1 cellular context compared by ENCODE assay signal in genomic region chr2:12448846-12449480, GRCh38.
TF ChIP-seq lines count a peak whose summit lies in the region.

No MANE protein-coding gene starts in this region.

TF ChIP-seq in K562, 482 proteins besides CTCF, POLR2A, EP300 and RAD21 (continued from another document and continues in another):
- TF ChIP-seq, protein P1, sequence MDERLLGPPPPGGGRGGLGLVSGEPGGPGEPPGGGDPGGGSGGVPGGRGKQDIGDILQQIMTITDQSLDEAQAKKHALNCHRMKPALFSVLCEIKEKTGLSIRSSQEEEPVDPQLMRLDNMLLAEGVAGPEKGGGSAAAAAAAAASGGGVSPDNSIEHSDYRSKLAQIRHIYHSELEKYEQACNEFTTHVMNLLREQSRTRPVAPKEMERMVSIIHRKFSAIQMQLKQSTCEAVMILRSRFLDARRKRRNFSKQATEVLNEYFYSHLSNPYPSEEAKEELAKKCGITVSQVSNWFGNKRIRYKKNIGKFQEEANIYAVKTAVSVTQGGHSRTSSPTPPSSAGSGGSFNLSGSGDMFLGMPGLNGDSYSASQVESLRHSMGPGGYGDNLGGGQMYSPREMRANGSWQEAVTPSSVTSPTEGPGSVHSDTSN (CRISPR knock-in tag; IDR thresholded peaks at IDR 0.05; ENCODE audit: low read depth), result peak; percentile 35; the same call in 1 of the 2 replicates
- TF ChIP-seq, protein P1 (tag; conservative IDR thresholded peaks at IDR 0.05; ENCODE audit: low read depth), result peak; percentile 66
- TF ChIP-seq STAT5A (IDR thresholded peaks at IDR 0.05; ENCODE audit: borderline replicate concordance, low read length), result 0 out of 2 replicates have a peak, but pooled peaks have one; percentile 29
- TF ChIP-seq ZNF12 (CRISPR knock-in tag; IDR thresholded peaks at IDR 0.05), result no peak
- TF ChIP-seq TAL1 (IDR thresholded peaks at IDR 0.05), result peak; percentile 69
- peak in 1 of 2 experiments; percentile 56; a peak in 2 of 4 replicates for TF ChIP-seq ZNF318 (IDR thresholded peaks at IDR 0.05; ENCODE audit: borderline replicate concordance in 1 of 2, low read depth in 1 of 2)
- TF ChIP-seq SMAD1 (IDR thresholded peaks at IDR 0.05; ENCODE audit: low read depth, low read length, partially characterized antibody), result no peak
- peak in 1 of 2 experiments; percentile 58; a peak in 2 of 4 replicates for TF ChIP-seq FOXK2 (conservative IDR thresholded peaks at IDR 0.05 in 1 of 2, IDR thresholded peaks at IDR 0.05 in 1 of 2; ENCODE audit: low read depth in 2 of 2)
- TF ChIP-seq CBFA2T3 (IDR thresholded peaks at IDR 0.05), result peak; percentile 87
- peak; percentile 64 for TF ChIP-seq FOSL1 (tag; conservative IDR thresholded peaks at IDR 0.05)
- TF ChIP-seq, protein P2, sequence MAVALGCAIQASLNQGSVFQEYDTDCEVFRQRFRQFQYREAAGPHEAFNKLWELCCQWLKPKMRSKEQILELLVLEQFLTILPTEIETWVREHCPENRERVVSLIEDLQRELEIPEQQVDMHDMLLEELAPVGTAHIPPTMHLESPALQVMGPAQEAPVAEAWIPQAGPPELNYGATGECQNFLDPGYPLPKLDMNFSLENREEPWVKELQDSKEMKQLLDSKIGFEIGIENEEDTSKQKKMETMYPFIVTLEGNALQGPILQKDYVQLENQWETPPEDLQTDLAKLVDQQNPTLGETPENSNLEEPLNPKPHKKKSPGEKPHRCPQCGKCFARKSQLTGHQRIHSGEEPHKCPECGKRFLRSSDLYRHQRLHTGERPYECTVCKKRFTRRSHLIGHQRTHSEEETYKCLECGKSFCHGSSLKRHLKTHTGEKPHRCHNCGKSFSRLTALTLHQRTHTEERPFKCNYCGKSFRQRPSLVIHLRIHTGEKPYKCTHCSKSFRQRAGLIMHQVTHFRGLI (CRISPR knock-in tag; IDR thresholded peaks at IDR 0.05), result no peak
- TF ChIP-seq PKNOX1 (IDR thresholded peaks at IDR 0.05), result peak; percentile 95
- no peak for TF ChIP-seq ZFP1 (CRISPR knock-in tag; IDR thresholded peaks at IDR 0.05)
- TF ChIP-seq CHD1 (IDR thresholded peaks at IDR 0.05; ENCODE audit: low read length), result no peak
- no peak for TF ChIP-seq TEAD2 (tag; IDR thresholded peaks at IDR 0.05)
- no peak for TF ChIP-seq ZNF41 (CRISPR knock-in tag; conservative IDR thresholded peaks at IDR 0.05)
- TF ChIP-seq EGR1 (conservative IDR thresholded peaks at IDR 0.05), result 0 out of 2 replicates have a peak, but pooled peaks have one; percentile 12
- TF ChIP-seq SOX6 (IDR thresholded peaks at IDR 0.05), result peak; percentile 73
- no peak for TF ChIP-seq RBFOX2 (IDR thresholded peaks at IDR 0.05; ENCODE audit: low read depth, low read length)
- TF ChIP-seq HNRNPL (IDR thresholded peaks at IDR 0.05; ENCODE audit: low read depth, low read length), result no peak
- no peak for TF ChIP-seq HMGN3 (IDR thresholded peaks at IDR 0.05; ENCODE audit: borderline replicate concordance, extremely low read depth, insufficient read length, low read depth, low read length)
- TF ChIP-seq ELK3 (CRISPR knock-in tag; IDR thresholded peaks at IDR 0.05), result no peak
- no peak for TF ChIP-seq CREBBP (IDR thresholded peaks at IDR 0.05; ENCODE audit: low read depth, low read length)
- TF ChIP-seq ETV6 (IDR thresholded peaks at IDR 0.05; ENCODE audit: borderline replicate concordance in 1 of 2, low read depth in 2 of 2, low read length in 1 of 2), result no peak
- TF ChIP-seq ETV6 (CRISPR knock-in tag; IDR thresholded peaks at IDR 0.05; ENCODE audit: borderline replicate concordance), result no peak
- no peak for TF ChIP-seq TFAP4 (CRISPR knock-in tag; IDR thresholded peaks at IDR 0.05; ENCODE audit: borderline replicate concordance)
- no peak for TF ChIP-seq SNIP1 (IDR thresholded peaks at IDR 0.05; ENCODE audit: low read depth)
- TF ChIP-seq FOXP1 (CRISPR knock-in tag; IDR thresholded peaks at IDR 0.05), result no peak
- TF ChIP-seq ARNT (IDR thresholded peaks at IDR 0.05), result peak in 1 of 2 experiments; percentile 64; a peak in 2 of 4 replicates
- no peak for TF ChIP-seq HDAC3 (IDR thresholded peaks at IDR 0.05; ENCODE audit: borderline replicate concordance, partially characterized antibody)
- TF ChIP-seq ZEB2 (IDR thresholded peaks at IDR 0.05), result peak; percentile 57; the same call in 1 of the 2 replicates
- TF ChIP-seq HBP1 (CRISPR knock-in tag; IDR thresholded peaks at IDR 0.05), result no peak
- no peak for TF ChIP-seq SMARCA5 (IDR thresholded peaks at IDR 0.05)
- TF ChIP-seq BRD9 (IDR thresholded peaks at IDR 0.05; ENCODE audit: low read depth, partially characterized antibody), result no peak
- TF ChIP-seq YY1 (IDR thresholded peaks at IDR 0.05; ENCODE audit: borderline replicate concordance in 1 of 3, control insufficient read depth in 1 of 3, extremely low read depth in 1 of 3, insufficient read depth in 3 of 3, insufficient read length in 1 of 3, insufficient replicate concordance in 2 of 3, low read depth in 1 of 3, low read length in 2 of 3), result no peak
- peak; percentile 76 for TF ChIP-seq NCOR1 (IDR thresholded peaks at IDR 0.05)
- TF ChIP-seq GTF2F1 (IDR thresholded peaks at IDR 0.05; ENCODE audit: low read depth, low read length), result no peak
- TF ChIP-seq, protein P3, sequence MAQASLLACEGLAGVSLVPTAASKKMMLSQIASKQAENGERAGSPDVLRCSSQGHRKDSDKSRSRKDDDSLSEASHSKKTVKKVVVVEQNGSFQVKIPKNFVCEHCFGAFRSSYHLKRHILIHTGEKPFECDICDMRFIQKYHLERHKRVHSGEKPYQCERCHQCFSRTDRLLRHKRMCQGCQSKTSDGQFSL (CRISPR knock-in tag; IDR thresholded peaks at IDR 0.05), result no peak
- TF ChIP-seq, protein P3 (tag; IDR thresholded peaks at IDR 0.05), result no peak
- no peak for TF ChIP-seq FOXJ2 (tag; IDR thresholded peaks at IDR 0.05)
- 0 out of 2 replicates have a peak, but pooled peaks have one; percentile 6 for TF ChIP-seq PML (IDR thresholded peaks at IDR 0.05; ENCODE audit: low read length)
- TF ChIP-seq XRCC5 (IDR thresholded peaks at IDR 0.05; ENCODE audit: low read depth, low read length), result no peak
- TF ChIP-seq, protein P4, sequence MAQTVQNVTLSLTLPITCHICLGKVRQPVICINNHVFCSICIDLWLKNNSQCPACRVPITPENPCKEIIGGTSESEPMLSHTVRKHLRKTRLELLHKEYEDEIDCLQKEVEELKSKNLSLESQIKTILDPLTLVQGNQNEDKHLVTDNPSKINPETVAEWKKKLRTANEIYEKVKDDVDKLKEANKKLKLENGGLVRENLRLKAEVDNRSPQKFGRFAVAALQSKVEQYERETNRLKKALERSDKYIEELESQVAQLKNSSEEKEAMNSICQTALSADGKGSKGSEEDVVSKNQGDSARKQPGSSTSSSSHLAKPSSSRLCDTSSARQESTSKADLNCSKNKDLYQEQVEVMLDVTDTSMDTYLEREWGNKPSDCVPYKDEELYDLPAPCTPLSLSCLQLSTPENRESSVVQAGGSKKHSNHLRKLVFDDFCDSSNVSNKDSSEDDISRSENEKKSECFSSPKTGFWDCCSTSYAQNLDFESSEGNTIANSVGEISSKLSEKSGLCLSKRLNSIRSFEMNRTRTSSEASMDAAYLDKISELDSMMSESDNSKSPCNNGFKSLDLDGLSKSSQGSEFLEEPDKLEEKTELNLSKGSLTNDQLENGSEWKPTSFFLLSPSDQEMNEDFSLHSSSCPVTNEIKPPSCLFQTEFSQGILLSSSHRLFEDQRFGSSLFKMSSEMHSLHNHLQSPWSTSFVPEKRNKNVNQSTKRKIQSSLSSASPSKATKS (CRISPR knock-in tag; IDR thresholded peaks at IDR 0.05), result no peak
